ENCODE assay signal across 17 cellular contexts in genomic region chr22:23912293-23912903, GRCh38. TPM values are rescaled to one million over a fixed set of nuclear protein-coding genes. Genes with fewer than 3 reads are reported as not detected.
DNase-seq lines count a peak whose midpoint lies in the region; ATAC-seq, FAIRE-seq and TF ChIP-seq lines count a peak whose summit lies in the region.
"Had no signal": no experiment of that assay in that cellular context is flagged by ENCODE, and none has a peak within 500 bp of the region (broad histone marks: within the 10 kb centered on the region; RNA-seq: fewer than 3 reads in every experiment).

No MANE protein-coding gene starts in this region.

- H3K4me3 ChIP-seq in GM12878, result no peak overlapping the region
- H3K4me3 ChIP-seq in MG63, result no peak overlapping the region

- TF ChIP-seq EP300 in GM12878 (IDR thresholded peaks at IDR 0.05; ENCODE audit: borderline replicate concordance in 1 of 2, control insufficient read depth in 1 of 2, low read depth in 2 of 2, low read length in 2 of 2), result no peak

- no peak overlapping the region for H2AFZ ChIP-seq in GM12878 (ENCODE audit: control insufficient read depth, low read depth, low read length)

- BruUV-seq in GM12878 (replicated peaks; lab: Mats Ljungman, UMichigan), result no TSS peak

- intact Hi-C loops in activated CD4-positive, alpha-beta T cell treated with anti-CD3 and anti-CD28 coated beads, Interleukin-2, amount 10 ng/mL, durations not matched to agents 24 days and 14 days (cut with micrococcal nuclease), result loop anchor here (5.0 kb wide), 1 partner anchor 645 kb away; the partner anchor contains the start of genes GUCD1 and SNRPD3
- intact Hi-C loops in GM12878 (cut with micrococcal nuclease; ENCODE audit: unreplicated experiment), result no loop called here

- H3K9me3 ChIP-seq in GM12878 (replicated peaks; ENCODE audit: control insufficient read depth, insufficient read depth, low read length), result no peaks in the 10 kb centered on the region
- no peaks in the 10 kb centered on the region for H3K9me3 ChIP-seq in MG63
- H3K9me3 ChIP-seq: gastrocnemius medialis had no signal

- TF ChIP-seq POLR2A in GM12878 (IDR thresholded peaks at IDR 0.05; ENCODE audit: low read depth, low read length), result no peak

- no peaks in the 10 kb centered on the region for H3K9me3 Mint-ChIP-seq in activated CD4-positive, alpha-beta T cell treated with anti-CD3 and anti-CD28 coated beads, Interleukin-2, amount 10 ng/mL, durations not matched to agents 24 days and 14 days
- H3K9me3 Mint-ChIP-seq: immature natural killer cell had no signal

- no peak overlapping the region for H3K9ac ChIP-seq in GM12878 (ENCODE audit: control insufficient read depth, insufficient read depth, low read length)

- H3K4me3 Mint-ChIP-seq in activated CD4-positive, alpha-beta T cell treated with anti-CD3 and anti-CD28 coated beads, Interleukin-2, amount 10 ng/mL, durations not matched to agents 24 days and 14 days, result peak overlapping the region; percentile 95

- ATAC-seq in GM12878 (no peak), GM18870 (IDR thresholded peaks at IDR 0.05; ENCODE audit: unreplicated experiment) (no peak)
- ATAC-seq: gastrocnemius medialis, Panc1 had no signal

- peak; percentile 54 for DNase-seq in activated CD4-positive, alpha-beta T cell treated with anti-CD3 and anti-CD28 coated beads, Interleukin-2, amount 10 ng/mL, durations not matched to agents 24 days and 14 days
- no peak for DNase-seq in activated CD4-positive, alpha-beta T cell treated with anti-CD3 and anti-CD28 coated beads, Interleukin-2, amount 50 U/mL, for 4 hours
- no peak for DNase-seq in GM12878 (ENCODE audit: low read depth, low spot score)
- peak; percentile 31 for DNase-seq in renal cortical epithelial cell (ENCODE audit: low read depth)
- DNase-seq in MG63, result no peak
- DNase-seq: activated CD8-positive, alpha-beta memory T cell treated with anti-CD3 and anti-CD28 coated beads, Interleukin-2, amount 50 U/mL, for 48 hours; cerebellar nuclear complex; gastrocnemius medialis; GF-D8; immature natural killer cell; NCI-H187 treated with DMSO at 0.1 percent for 48 hours; NCI-H510A treated with DMSO at 0.1 percent for 48 hours; occipital lobe had no signal

- no peak for TF ChIP-seq CTCF in GM12878 (IDR thresholded peaks at IDR 0.05 in 2 of 3, conservative IDR thresholded peaks at IDR 0.05 in 1 of 3; ENCODE audit: control insufficient read depth in 2 of 3, extremely low read depth in 1 of 3, insufficient read depth in 1 of 3, low read depth in 3 of 3, low read length in 3 of 3)

- POLR2A ChIA-PET in GM12878 (lab: Charles Lee), result interaction anchor here (0.8 to 2.4 kb wide), 4 partner anchors 14 to 54 kb away, joined by 4 to 29 read pairs (median 12); partner anchors contain the start of genes MIF and SLC2A11

- 0 out of 2 replicates have a peak overlapping the region, but pooled peaks have one; percentile 1 for H3K27ac ChIP-seq in GM12878 (ENCODE audit: control insufficient read depth, insufficient read depth)

- RAD21 ChIA-PET in GM12878 (lab: Charles Lee; ENCODE audit: unreplicated experiment), result interaction anchor here (1.7 to 2.5 kb wide), 2 partner anchors 18 to 61 kb away, joined by 3 to 16 read pairs; partner anchors contain the start of gene MIF

- H3K27me3 Mint-ChIP-seq in activated CD4-positive, alpha-beta T cell treated with anti-CD3 and anti-CD28 coated beads, Interleukin-2, amount 10 ng/mL, durations not matched to agents 24 days and 14 days, result peaks cover 4% of the 10 kb centered on the region

- peak overlapping the region; percentile 79; the same call in 1 of the 2 replicates for H3K4me2 ChIP-seq in GM12878 (ENCODE audit: control insufficient read depth, insufficient read depth)

- no peaks in the 10 kb centered on the region for H3K36me3 Mint-ChIP-seq in activated CD4-positive, alpha-beta T cell treated with anti-CD3 and anti-CD28 coated beads, Interleukin-2, amount 10 ng/mL, durations not matched to agents 24 days and 14 days (ENCODE audit: low read depth)
- H3K36me3 Mint-ChIP-seq: immature natural killer cell had no signal

- FAIRE-seq in GM12878 (lab: Jason Lieb, UNC), result no peak
- FAIRE-seq: A204.1, urothelium cell line had no signal

- H3K27me3 ChIP-seq in GM12878 (replicated peaks in 1 of 2; ENCODE audit: control insufficient read depth in 2 of 2, insufficient read depth in 2 of 2, low read length in 1 of 2) (no peaks in the 10 kb centered on the region), MG63 (no peaks in the 10 kb centered on the region)

- CTCF ChIA-PET in GM12878 (lab: Yijun Ruan, JAX), result interaction anchor here (1.0 to 6.2 kb wide), 2 partner anchors 18 to 54 kb away, joined by 3 to 37 read pairs; partner anchors contain the start of gene MIF

- H3K27ac Mint-ChIP-seq in activated CD4-positive, alpha-beta T cell treated with anti-CD3 and anti-CD28 coated beads, Interleukin-2, amount 10 ng/mL, durations not matched to agents 24 days and 14 days, result no peak overlapping the region

- TF ChIP-seq RAD21 in GM12878 (IDR thresholded peaks at IDR 0.05; ENCODE audit: insufficient read depth, low read depth, low read length), result no peak

- no peaks in the 10 kb centered on the region for H4K20me1 ChIP-seq in GM12878 (ENCODE audit: control insufficient read depth, insufficient read depth)

- 96% methylated on average over 9 of the region's 9 CpGs for WGBS in GM12878 (ENCODE audit: insufficient coverage, insufficient replicate concordance, low lambda C conversion rate, missing lambda C conversion rate)

- H3K36me3 ChIP-seq in GM12878 (ENCODE audit: control insufficient read depth in 2 of 2, insufficient read depth in 2 of 2, low read length in 1 of 2) (peaks cover 0 to 4% of the 10 kb centered on the region in 2 experiments; a peak in 1 of 4 replicates), MG63 (no peaks in the 10 kb centered on the region)
- H3K36me3 ChIP-seq: gastrocnemius medialis had no signal

- peaks cover 7% of the 10 kb centered on the region for H3K79me2 ChIP-seq in GM12878 (ENCODE audit: control insufficient read depth, insufficient read depth, low read length)

- SMC1A ChIA-PET in GM12878 (lab: Charles Lee; ENCODE audit: uncharacterized antibody, unreplicated experiment), result interaction anchor here (2.2 kb wide), 1 partner anchor 18 kb away, joined by 14 read pairs; the partner anchor contains the start of gene MIF

- in situ Hi-C loops in GM12878 (cut with MboI), result no loop called here

- H3K4me1 ChIP-seq in GM12878 (ENCODE audit: control insufficient read depth, insufficient read depth, low read length), result peaks cover 2% of the 10 kb centered on the region; the same call in 1 of the 2 replicates

- peaks cover 26% of the 10 kb centered on the region for H3K4me1 Mint-ChIP-seq in activated CD4-positive, alpha-beta T cell treated with anti-CD3 and anti-CD28 coated beads, Interleukin-2, amount 10 ng/mL, durations not matched to agents 24 days and 14 days

RNA-seq across cellular contexts. Expression of gene MIF, which starts 18.2 kb away (rescaled TPM):
- 1,352 and 1,382 TPM in 2 replicates for total RNA-seq in activated CD4-positive, alpha-beta T cell treated with anti-CD3 and anti-CD28 coated beads, Interleukin-2, amount 10 ng/mL, durations not matched to agents 24 days and 14 days
- total RNA-seq in GM12878 (2013; cell fraction: nucleolus; rRNA removed), result 53.3 and 56.6 TPM in 2 replicates
- total RNA-seq in GM12878 (2014; rRNA removed) (737 and 939 TPM in 2 replicates), GM12878 (2014; rRNA removed; fragmentation: Illumina TruSeq; extraction: Trizol) (183 and 215 TPM in 2 replicates), GM12878 (2021) (1,146 and 1,222 TPM in 2 replicates), renal cortical epithelial cell (213 and 324 TPM in 2 replicates)
- polyA plus RNA-seq in GM12878 (2011; ENCODE audit: low read depth), result 548 TPM
- polyA plus RNA-seq in GM12878 (2011; rRNA removed) (233 and 593 TPM in 2 replicates), GM12878 (2014; fragmentation: Illumina TruSeq; extraction: Trizol) (5.2 and 37.7 TPM in 2 replicates), GM12878 (2014; fragmentation: Nextera tagmentation; extraction: Ambion mirVana) (100 to 1,000 TPM; 188 to 220 TPM), GM12878 (2014; rRNA removed) (1,025 and 1,355 TPM in 2 replicates), GM12878 (2016; fragmentation: Nextera tagmentation; extraction: Ambion mirVana) (1,000 to 10,000 TPM; 2,816 to 2,972 TPM)
- 608 and 1,158 TPM in 2 replicates for polyA plus RNA-seq in GM12878 (2011; cell fraction: cytosol; rRNA removed)
- polyA plus RNA-seq in GM12878 (2011; cell fraction: nucleus; rRNA removed), result 459 and 729 TPM in 2 replicates
- polyA plus RNA-seq in GM12878 (2012), result 1,086 and 1,453 TPM in 2 replicates
- polyA minus RNA-seq in GM12878 (2011; rRNA and poly(A)+ RNA removed), result 52.9 and 161 TPM in 2 replicates
- polyA minus RNA-seq in GM12878 (2011; cell fraction: cytosol; rRNA and poly(A)+ RNA removed), result 306 and 426 TPM in 2 replicates
- 107 and 133 TPM in 2 replicates for polyA minus RNA-seq in GM12878 (2011; cell fraction: nucleus; rRNA and poly(A)+ RNA removed)
- total RNA-seq in MG63 (2014; rRNA removed; shearing (Covaris generic); ENCODE audit: low replicate concordance), result 527 and 1,011 TPM in 2 replicates

RNA-seq across cellular contexts. Expression of gene GSTT2B, which starts 48.6 kb away (rescaled TPM):
- 0.36 TPM in 1 of 2 replicates, not detected in the other for total RNA-seq in activated CD4-positive, alpha-beta T cell treated with anti-CD3 and anti-CD28 coated beads, Interleukin-2, amount 10 ng/mL, durations not matched to agents 24 days and 14 days
- total RNA-seq in GM12878 (2013; cell fraction: nucleolus; rRNA removed), result not detected in 2 replicates
- total RNA-seq in GM12878 (2014; rRNA removed) (not detected in 2 replicates), GM12878 (2014; rRNA removed; fragmentation: Illumina TruSeq; extraction: Trizol) (not detected in 2 replicates), GM12878 (2021) (0.21 TPM in 1 of 2 replicates, not detected in the other), renal cortical epithelial cell (3.0 and 4.7 TPM in 2 replicates)
- polyA plus RNA-seq in GM12878 (2011; ENCODE audit: low read depth), result not detected
- polyA plus RNA-seq in GM12878 (2011; rRNA removed) (0.15 TPM in 1 of 2 replicates, not detected in the other), GM12878 (2014; fragmentation: Illumina TruSeq; extraction: Trizol) (not detected in 2 replicates), GM12878 (2014; fragmentation: Nextera tagmentation; extraction: Ambion mirVana) (not detected), GM12878 (2014; rRNA removed) (not detected in 2 replicates), GM12878 (2016; fragmentation: Nextera tagmentation; extraction: Ambion mirVana) (under 1 TPM in 1 of 2 experiments, not detected in 1; 0.29 TPM)
- polyA plus RNA-seq in GM12878 (2011; cell fraction: cytosol; rRNA removed), result 0.08 and 0.15 TPM in 2 replicates
- polyA plus RNA-seq in GM12878 (2011; cell fraction: nucleus; rRNA removed), result 0.48 and 0.66 TPM in 2 replicates
- polyA plus RNA-seq in GM12878 (2012), result not detected in 2 replicates
- 0.22 TPM in 1 of 2 replicates, not detected in the other for polyA minus RNA-seq in GM12878 (2011; rRNA and poly(A)+ RNA removed)
- polyA minus RNA-seq in GM12878 (2011; cell fraction: cytosol; rRNA and poly(A)+ RNA removed), result 1.1 TPM in 1 of 2 replicates, not detected in the other
- not detected in 2 replicates for polyA minus RNA-seq in GM12878 (2011; cell fraction: nucleus; rRNA and poly(A)+ RNA removed)
- 23.8 and 23.9 TPM in 2 replicates for total RNA-seq in MG63 (2014; rRNA removed; shearing (Covaris generic); ENCODE audit: low replicate concordance)
- polyA plus RNA-seq: immature natural killer cell had no signal

RNA-seq across cellular contexts. Expression of gene DDTL, which starts 54.3 kb away (rescaled TPM):
- 5.0 TPM in 2 replicates for total RNA-seq in activated CD4-positive, alpha-beta T cell treated with anti-CD3 and anti-CD28 coated beads, Interleukin-2, amount 10 ng/mL, durations not matched to agents 24 days and 14 days
- total RNA-seq in GM12878 (2013; cell fraction: nucleolus; rRNA removed), result 0.37 TPM in 1 of 2 replicates, not detected in the other
- total RNA-seq in GM12878 (2014; rRNA removed), result 1.4 and 1.7 TPM in 2 replicates
- not detected in 2 replicates for total RNA-seq in GM12878 (2014; rRNA removed; fragmentation: Illumina TruSeq; extraction: Trizol)
- not detected in 2 replicates for total RNA-seq in GM12878 (2021)
- 2.6 TPM for polyA plus RNA-seq in GM12878 (2011; ENCODE audit: low read depth)
- polyA plus RNA-seq in GM12878 (2011; rRNA removed), result 0.05 TPM in 1 of 2 replicates, not detected in the other
- not detected in 2 replicates for polyA plus RNA-seq in GM12878 (2011; cell fraction: cytosol; rRNA removed)
- polyA plus RNA-seq in GM12878 (2011; cell fraction: nucleus; rRNA removed), result 0.12 TPM in 1 of 2 replicates, not detected in the other
- 4.4 and 5.3 TPM in 2 replicates for polyA plus RNA-seq in GM12878 (2012)
- not detected in 2 replicates for polyA plus RNA-seq in GM12878 (2014; fragmentation: Illumina TruSeq; extraction: Trizol)
- polyA plus RNA-seq in GM12878 (2014; fragmentation: Nextera tagmentation; extraction: Ambion mirVana), result 1 to 10 TPM in 1 of 2 experiments, under 1 TPM in 1; 0.74 to 2.2 TPM
- 0.83 and 2.2 TPM in 2 replicates for polyA plus RNA-seq in GM12878 (2014; rRNA removed)
- 1 to 10 TPM; 3.8 to 4.0 TPM for polyA plus RNA-seq in GM12878 (2016; fragmentation: Nextera tagmentation; extraction: Ambion mirVana)
- not detected in 2 replicates for polyA minus RNA-seq in GM12878 (2011; rRNA and poly(A)+ RNA removed)
- 0.83 TPM in 1 of 2 replicates, not detected in the other for polyA minus RNA-seq in GM12878 (2011; cell fraction: cytosol; rRNA and poly(A)+ RNA removed)
- polyA minus RNA-seq in GM12878 (2011; cell fraction: nucleus; rRNA and poly(A)+ RNA removed), result not detected in 2 replicates
- 1.6 and 1.7 TPM in 2 replicates for total RNA-seq in renal cortical epithelial cell
- total RNA-seq in MG63 (2014; rRNA removed; shearing (Covaris generic); ENCODE audit: low replicate concordance), result 4.7 and 6.6 TPM in 2 replicates

RNA-seq across cellular contexts. Expression of gene SLC2A11, which starts 54.7 kb away (rescaled TPM):
- 8.0 and 9.3 TPM in 2 replicates for total RNA-seq in activated CD4-positive, alpha-beta T cell treated with anti-CD3 and anti-CD28 coated beads, Interleukin-2, amount 10 ng/mL, durations not matched to agents 24 days and 14 days
- total RNA-seq in GM12878 (2013; cell fraction: nucleolus; rRNA removed), result 25.2 and 25.7 TPM in 2 replicates
- total RNA-seq in GM12878 (2014; rRNA removed) (10.5 and 13.0 TPM in 2 replicates), GM12878 (2014; rRNA removed; fragmentation: Illumina TruSeq; extraction: Trizol) (8.1 and 8.9 TPM in 2 replicates), GM12878 (2021) (12.2 and 15.7 TPM in 2 replicates), renal cortical epithelial cell (18.2 and 22.8 TPM in 2 replicates)
- 9.2 TPM for polyA plus RNA-seq in GM12878 (2011; ENCODE audit: low read depth)
- polyA plus RNA-seq in GM12878 (2011; rRNA removed) (7.5 and 8.4 TPM in 2 replicates), GM12878 (2014; fragmentation: Illumina TruSeq; extraction: Trizol) (8.6 and 13.3 TPM in 2 replicates), GM12878 (2014; fragmentation: Nextera tagmentation; extraction: Ambion mirVana) (1 to 10 TPM in 1 of 2 experiments, under 1 TPM in 1; 0.98 to 2.9 TPM), GM12878 (2014; rRNA removed) (17.7 and 18.3 TPM in 2 replicates), GM12878 (2016; fragmentation: Nextera tagmentation; extraction: Ambion mirVana) (1 to 10 TPM; 8.0 TPM)
- polyA plus RNA-seq in GM12878 (2011; cell fraction: cytosol; rRNA removed), result 7.6 and 11.5 TPM in 2 replicates
- polyA plus RNA-seq in GM12878 (2011; cell fraction: nucleus; rRNA removed), result 16.6 and 19.3 TPM in 2 replicates
- 12.9 and 18.4 TPM in 2 replicates for polyA plus RNA-seq in GM12878 (2012)
- polyA minus RNA-seq in GM12878 (2011; rRNA and poly(A)+ RNA removed), result 8.2 and 11.6 TPM in 2 replicates
- polyA minus RNA-seq in GM12878 (2011; cell fraction: cytosol; rRNA and poly(A)+ RNA removed), result 3.5 and 6.1 TPM in 2 replicates
- 7.7 and 10.9 TPM in 2 replicates for polyA minus RNA-seq in GM12878 (2011; cell fraction: nucleus; rRNA and poly(A)+ RNA removed)
- total RNA-seq in MG63 (2014; rRNA removed; shearing (Covaris generic); ENCODE audit: low replicate concordance), result 0.27 and 0.30 TPM in 2 replicates

Comparison
In these comparisons a context has a peak if more than half of its experiments do, and no peak if none do; other contexts are left out.
1. DNase-seq: peak in activated CD4-positive, alpha-beta T cell treated with anti-CD3 and anti-CD28 coated beads, Interleukin-2, amount 10 ng/mL, durations not matched to agents 24 days and 14 days (single experiment) and renal cortical epithelial cell (single experiment); none in activated CD4-positive, alpha-beta T cell treated with anti-CD3 and anti-CD28 coated beads, Interleukin-2, amount 50 U/mL, for 4 hours (0 of 2), GM12878 (single experiment) and MG63 (single experiment).